8 cellular contexts compared by ENCODE assay signal in the genomic region with DNA sequence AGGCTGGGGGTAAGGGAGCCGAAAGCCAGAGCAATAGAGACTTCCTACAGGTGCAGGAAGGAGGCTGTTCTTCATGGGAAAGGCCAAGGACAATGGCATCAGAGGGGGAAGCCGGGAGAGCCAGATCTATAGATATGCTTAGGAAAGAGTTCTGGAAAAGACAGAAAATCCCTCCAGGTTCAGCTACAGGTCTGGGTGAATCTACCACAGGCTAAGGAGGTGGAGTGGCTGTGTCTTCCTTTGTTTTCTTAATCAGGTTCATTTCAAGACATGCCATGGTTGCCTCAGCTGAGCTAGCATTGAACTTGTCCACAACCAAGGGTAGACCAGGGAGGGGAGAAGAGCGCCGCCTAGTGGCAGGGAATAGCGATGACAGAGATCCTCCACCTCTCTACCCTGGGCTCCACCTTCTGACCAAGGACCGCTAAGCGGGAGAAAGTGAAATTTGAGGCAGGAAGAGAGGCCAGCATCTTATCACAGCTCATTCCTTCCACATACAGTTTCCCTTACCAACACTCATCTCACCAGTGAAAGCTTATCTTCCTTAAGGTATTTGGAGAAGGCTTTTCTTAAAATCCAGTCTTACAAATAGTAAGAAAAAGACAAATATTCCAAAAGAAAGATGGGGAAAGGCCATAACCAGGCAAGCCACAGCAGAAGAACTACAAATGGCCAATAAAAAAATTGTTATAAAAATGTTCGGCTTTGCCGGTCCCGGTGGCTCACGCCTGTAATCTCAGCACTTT.
DNase-seq lines count a peak whose midpoint lies in the region; ATAC-seq and TF ChIP-seq lines count a peak whose summit lies in the region.

No MANE protein-coding gene starts in this region.

- no peaks in the 10 kb centered on the region for H3K36me3 Mint-ChIP-seq in type B pancreatic cell

- no peaks in the 10 kb centered on the region for H3K27me3 ChIP-seq in Peyer's patch
- no peaks in the 10 kb centered on the region for H3K27me3 ChIP-seq in adrenal gland

- TF ChIP-seq POLR2A in Peyer's patch (IDR thresholded peaks at IDR 0.05), result no peak
- TF ChIP-seq POLR2A in adrenal gland (IDR thresholded peaks at IDR 0.05), result no peak

- H3K27me3 Mint-ChIP-seq in type B pancreatic cell, result peaks cover 16% of the 10 kb centered on the region

- no peaks in the 10 kb centered on the region for H3K9me3 Mint-ChIP-seq in type B pancreatic cell

- no peaks in the 10 kb centered on the region for H3K36me3 ChIP-seq in Peyer's patch
- no peaks in the 10 kb centered on the region for H3K36me3 ChIP-seq in adrenal gland (replicated peaks in 1 of 2)

- TF ChIP-seq CTCF in Peyer's patch (IDR thresholded peaks at IDR 0.05), result peak in 4 of 6 experiments; percentile 5 to 27 (median 24)
- peak in 4 of 6 experiments; percentile 11 to 48 (median 30) for TF ChIP-seq CTCF in adrenal gland (IDR thresholded peaks at IDR 0.05)
- peak; percentile 73 for TF ChIP-seq CTCF in type B pancreatic cell (conservative IDR thresholded peaks at IDR 0.05)

- no peaks in the 10 kb centered on the region for H3K4me1 Mint-ChIP-seq in type B pancreatic cell (ENCODE audit: unreplicated experiment)

- DNase-seq in activated T-cell treated with anti-CD3 and anti-CD28 coated beads for 24 hours (ENCODE audit: low read depth) (peak; percentile 10), activated T-cell treated with anti-CD3 and anti-CD28 coated beads for 4 hours (no peak), Peyer's patch (peak in 1 of 3 donors; percentile 48), adrenal gland (peak in 1 of 7 donors; percentile 33), kidney tubule cell (ENCODE audit: low spot score) (peak; percentile 58), type B pancreatic cell (ENCODE audit: extremely low spot score, unreplicated experiment) (no peak), cerebellum (ENCODE audit: low spot score) (no peak)

- peak; percentile 72 for ATAC-seq in HG03342 (IDR thresholded peaks at IDR 0.05; ENCODE audit: unreplicated experiment)

- no peak overlapping the region for H3K4me3 ChIP-seq in Peyer's patch
- H3K4me3 ChIP-seq in adrenal gland, result no peak overlapping the region

- intact Hi-C loops in adrenal gland (cut with DNase I), result no loop called here

- H3K9me3 ChIP-seq in Peyer's patch, result no peaks in the 10 kb centered on the region
- no peaks in the 10 kb centered on the region for H3K9me3 ChIP-seq in adrenal gland (replicated peaks in 1 of 3)

- 60 to 62% (median 61%) methylated on average over 11 of the region's 11 CpGs for WGBS in adrenal gland, 4 donors

- H3K4me3 Mint-ChIP-seq in type B pancreatic cell, result no peak overlapping the region

- no peak overlapping the region for H3K27ac Mint-ChIP-seq in type B pancreatic cell

- no peaks in the 10 kb centered on the region for H3K4me1 ChIP-seq in Peyer's patch
- no peaks in the 10 kb centered on the region for H3K4me1 ChIP-seq in adrenal gland (replicated peaks in 1 of 2)

- no peak overlapping the region for H3K27ac ChIP-seq in Peyer's patch
- no peak overlapping the region for H3K27ac ChIP-seq in adrenal gland

Comparison
In these comparisons a context has a peak if more than half of its experiments do, and no peak if none do; other contexts are left out.
1. DNase-seq: peak in activated T-cell treated with anti-CD3 and anti-CD28 coated beads for 24 hours (single experiment) and kidney tubule cell (single experiment); none in activated T-cell treated with anti-CD3 and anti-CD28 coated beads for 4 hours (single experiment), type B pancreatic cell (single experiment) and cerebellum (single experiment).
2. Peak in every context shown above with its lines, with median percentiles within 50 percentile points of each other: CTCF ChIP-seq.